8 cellular contexts compared by ENCODE assay signal in the genomic region with DNA sequence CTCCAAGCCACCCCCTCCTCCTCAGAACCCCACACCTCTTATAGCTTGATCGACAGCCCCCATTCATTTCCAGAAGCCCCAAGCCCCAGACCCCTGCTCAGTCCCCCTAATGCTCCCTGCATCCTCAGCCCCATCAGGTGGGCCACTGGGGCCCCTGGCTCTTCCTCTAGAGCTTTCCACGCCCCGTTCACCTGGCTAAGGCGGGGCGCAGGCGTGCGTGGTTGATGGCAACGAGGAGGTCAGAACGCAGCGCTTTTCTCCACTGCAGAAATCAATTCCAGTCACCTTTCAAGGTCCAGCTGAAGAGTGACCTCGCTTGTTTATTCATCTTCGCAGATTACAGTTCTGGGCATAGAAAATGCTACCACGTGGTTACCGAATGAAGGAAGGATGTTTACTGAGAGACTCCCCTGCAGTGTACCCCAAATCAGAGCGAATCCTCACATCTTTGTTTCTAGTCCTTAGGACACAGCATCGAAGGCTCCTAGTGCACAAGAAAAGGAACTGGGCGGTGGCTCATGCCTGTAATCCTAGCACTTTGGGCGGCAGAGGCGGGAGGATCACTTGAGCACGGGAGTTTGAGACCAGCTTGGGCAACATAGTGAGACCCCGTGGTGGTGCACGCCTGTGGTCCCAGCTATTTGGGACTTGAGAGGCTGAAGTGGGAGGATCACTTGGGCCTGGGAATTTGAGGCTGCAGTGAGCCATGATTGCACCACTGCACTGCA. TPM values are rescaled to one million over a fixed set of nuclear protein-coding genes. Genes with fewer than 3 reads are reported as not detected.
A peak's percentile ranks its signal among the peaks of the same experiment; 100 is the strongest.
DNase-seq lines count a peak whose midpoint lies in the region; ATAC-seq and TF ChIP-seq lines count a peak whose summit lies in the region.

No MANE protein-coding gene starts in this region.

- H3K9me3 Mint-ChIP-seq in naive thymus-derived CD4-positive, alpha-beta T cell, result no peaks in the 10 kb centered on the region

- H3K9me3 ChIP-seq in BE2C (peaks cover 4% of the 10 kb centered on the region; the same call in 1 of the 2 replicates), HUES48 (ENCODE audit: control insufficient read depth, insufficient read depth, low read length) (no peaks in the 10 kb centered on the region)
- no peaks in the 10 kb centered on the region for H3K9me3 ChIP-seq in naive thymus-derived CD4-positive, alpha-beta T cell (ENCODE audit: control insufficient read depth in 2 of 3, low read length in 3 of 3)

- POLR2A ChIA-PET in naive thymus-derived CD4-positive, alpha-beta T cell (lab: Charles Lee), result interaction anchor here (0.7 to 5.2 kb wide), 6 partner anchors 16 to 202 kb away, joined by 3 to 36 read pairs (median 8); a partner anchor contains a TSS

- no peaks in the 10 kb centered on the region for H3K27me3 ChIP-seq in BE2C
- peaks cover 10% of the 10 kb centered on the region for H3K27me3 ChIP-seq in HUES48 (ENCODE audit: control insufficient read depth, insufficient read depth, low read length)
- no peaks in the 10 kb centered on the region for H3K27me3 ChIP-seq in naive thymus-derived CD4-positive, alpha-beta T cell (ENCODE audit: control insufficient read depth in 2 of 2, insufficient read depth in 2 of 2, low read length in 2 of 2)

- TF ChIP-seq CTCF in BE2C (IDR thresholded peaks at IDR 0.05; ENCODE audit: low read depth, low read length), result no peak
- TF ChIP-seq CTCF in astrocyte of the spinal cord (IDR thresholded peaks at IDR 0.05; ENCODE audit: low read depth, low read length), result no peak

- in situ Hi-C loops in astrocyte of the spinal cord (cut with HindIII; ENCODE audit: low sequenced_read_pairs), result no loop called here

- intact Hi-C loops in naive thymus-derived CD4-positive, alpha-beta T cell (cut with micrococcal nuclease), result loop anchor here in 1 of 2 donors (2.0 kb wide), 1 partner anchor 44 kb away; a partner anchor contains a TSS

- peak overlapping the region; percentile 80 to 98 (median 94) for H3K27ac Mint-ChIP-seq in naive thymus-derived CD4-positive, alpha-beta T cell

- H3K36me3 ChIP-seq in BE2C (no peaks in the 10 kb centered on the region), HUES48 (ENCODE audit: control insufficient read depth, insufficient read depth, low read length) (peaks cover 20% of the 10 kb centered on the region)
- peaks cover 0 to 11% (median 0%) of the 10 kb centered on the region in 3 experiments for H3K36me3 ChIP-seq in naive thymus-derived CD4-positive, alpha-beta T cell (ENCODE audit: control insufficient read depth in 2 of 3, insufficient read depth in 3 of 3, low read length in 3 of 3)

- no peak for DNase-seq in BE2C
- no peak for DNase-seq in astrocyte of the spinal cord (ENCODE audit: low read depth, low spot score)
- DNase-seq in naive thymus-derived CD4-positive, alpha-beta T cell, result no peak
- DNase-seq in anterior cingulate cortex (lab: John Stamatoyannopoulos, UW), result no peak
- DNase-seq in stimulated activated naive CD4-positive, alpha-beta T cell treated with Interleukin-2 at 50 U/mL for 16 hours (lab: John Stamatoyannopoulos, UW), result no peak
- DNase-seq in HPDE6-E6E7 (ENCODE audit: extremely low spot score), result no peak
- DNase-seq in NCI-H1105 treated with DMSO at 0.1 percent for 48 hours (lab: John Stamatoyannopoulos, UW), result no peak

- CTCF ChIA-PET in naive thymus-derived CD4-positive, alpha-beta T cell (lab: Charles Lee), result interaction anchor here (0.6 to 1.8 kb wide), 2 partner anchors 8 to 65 kb away, joined by 3 to 7 read pairs; no protein-coding TSS in a partner anchor

- no peak overlapping the region for H3K9ac ChIP-seq in HUES48 (ENCODE audit: low read depth, low read length)

- H3K4me3 Mint-ChIP-seq in naive thymus-derived CD4-positive, alpha-beta T cell, result peak overlapping the region; percentile 79 to 99 (median 90)

- H3K4me1 Mint-ChIP-seq in naive thymus-derived CD4-positive, alpha-beta T cell, result peaks cover 34 to 53% (median 41%) of the 10 kb centered on the region in 7 donors

- no peak overlapping the region for H3K27ac ChIP-seq in HUES48 (ENCODE audit: low read depth, low read length)
- peak overlapping the region; percentile 71 for H3K27ac ChIP-seq in naive thymus-derived CD4-positive, alpha-beta T cell (ENCODE audit: low read depth, low read length)

- no peaks in the 10 kb centered on the region for H3K27me3 Mint-ChIP-seq in naive thymus-derived CD4-positive, alpha-beta T cell

- no peak for ATAC-seq in naive thymus-derived CD4-positive, alpha-beta T cell

- H3K4me3 ChIP-seq in BE2C (ENCODE audit: low read depth, low read length), result peak overlapping the region; percentile 17; the same call in 1 of the 2 replicates
- H3K4me3 ChIP-seq in HUES48 (ENCODE audit: low read depth, low read length), result peak overlapping the region; percentile 63; the same call in 1 of the 2 replicates
- H3K4me3 ChIP-seq in astrocyte of the spinal cord (ENCODE audit: low read depth, low read length), result peak overlapping the region; percentile 40
- H3K4me3 ChIP-seq in naive thymus-derived CD4-positive, alpha-beta T cell (ENCODE audit: low read length), result peak overlapping the region; percentile 9

- H3K36me3 Mint-ChIP-seq in naive thymus-derived CD4-positive, alpha-beta T cell, result peaks cover 0 to 26% (median 11%) of the 10 kb centered on the region in 5 donors

- H3K4me1 ChIP-seq in BE2C, result no peaks in the 10 kb centered on the region
- no peaks in the 10 kb centered on the region for H3K4me1 ChIP-seq in HUES48 (ENCODE audit: control insufficient read depth, insufficient read depth, low read length)
- peaks cover 16 to 23% of the 10 kb centered on the region in 2 donors for H3K4me1 ChIP-seq in naive thymus-derived CD4-positive, alpha-beta T cell (ENCODE audit: control insufficient read depth in 2 of 2, insufficient read depth in 2 of 2, low read length in 2 of 2)

RNA-seq across cellular contexts. Expression of a gene that starts 0.8 kb away (rescaled TPM):
- polyA plus RNA-seq in BE2C (2012; ENCODE audit: insufficient read depth, insufficient read length, low read depth), result 1.7 TPM
- 10 to 100 TPM; 22.6 to 42.7 (median 42.0) TPM for total RNA-seq in naive thymus-derived CD4-positive, alpha-beta T cell
- polyA plus RNA-seq in naive thymus-derived CD4-positive, alpha-beta T cell, result 1 to 10 TPM; 3.8 to 9.2 TPM

RNA-seq across cellular contexts. Expression of a gene that starts 8.7 kb away (rescaled TPM):
- 2.1 TPM for polyA plus RNA-seq in BE2C (2012; ENCODE audit: insufficient read depth, insufficient read length, low read depth)
- total RNA-seq in naive thymus-derived CD4-positive, alpha-beta T cell, result 10 to 100 TPM; 64.4 to 91.7 (median 75.0) TPM
- polyA plus RNA-seq in naive thymus-derived CD4-positive, alpha-beta T cell, result 10 to 100 TPM; 16.5 to 43.2 TPM

RNA-seq across cellular contexts. Expression of a gene that starts 24.2 kb away (rescaled TPM):
- 15.4 TPM for polyA plus RNA-seq in BE2C (2012; ENCODE audit: insufficient read depth, insufficient read length, low read depth)
- 100 to 1,000 TPM in 3 of 5 experiments, 10 to 100 TPM in 2; 97.2 to 141 (median 109) TPM for total RNA-seq in naive thymus-derived CD4-positive, alpha-beta T cell
- polyA plus RNA-seq in naive thymus-derived CD4-positive, alpha-beta T cell, result 10 to 100 TPM; 32.9 to 68.6 TPM

RNA-seq across cellular contexts. Expression of a gene that starts 44.2 kb away (rescaled TPM):
- 185 TPM for polyA plus RNA-seq in BE2C (2012; ENCODE audit: insufficient read depth, insufficient read length, low read depth)
- 100 to 1,000 TPM in 2 of 5 experiments, 10 to 100 TPM in 3; 86.5 to 138 (median 98.9) TPM for total RNA-seq in naive thymus-derived CD4-positive, alpha-beta T cell
- polyA plus RNA-seq in naive thymus-derived CD4-positive, alpha-beta T cell, result 10 to 100 TPM; 22.2 to 52.7 TPM

RNA-seq across cellular contexts. Expression of a gene that starts 49.4 kb away (rescaled TPM):
- polyA plus RNA-seq in BE2C (2012; ENCODE audit: insufficient read depth, insufficient read length, low read depth), result 2.8 TPM
- 100 to 1,000 TPM in 2 of 5 experiments, 10 to 100 TPM in 3; 67.8 to 202 (median 74.9) TPM for total RNA-seq in naive thymus-derived CD4-positive, alpha-beta T cell
- polyA plus RNA-seq in naive thymus-derived CD4-positive, alpha-beta T cell, result 100 to 1,000 TPM; 113 to 143 TPM

Comparison
In these comparisons a context has a peak if more than half of its experiments do, and no peak if none do; other contexts are left out.
1. H3K4me3 ChIP-seq: peak in every context shown above with its lines; median percentile 63 in HUES48; 40 in astrocyte of the spinal cord; 17 in BE2C; 9 in naive thymus-derived CD4-positive, alpha-beta T cell.